Comparison of ENCODE assay signal across 9 cellular contexts in the genomic region with DNA sequence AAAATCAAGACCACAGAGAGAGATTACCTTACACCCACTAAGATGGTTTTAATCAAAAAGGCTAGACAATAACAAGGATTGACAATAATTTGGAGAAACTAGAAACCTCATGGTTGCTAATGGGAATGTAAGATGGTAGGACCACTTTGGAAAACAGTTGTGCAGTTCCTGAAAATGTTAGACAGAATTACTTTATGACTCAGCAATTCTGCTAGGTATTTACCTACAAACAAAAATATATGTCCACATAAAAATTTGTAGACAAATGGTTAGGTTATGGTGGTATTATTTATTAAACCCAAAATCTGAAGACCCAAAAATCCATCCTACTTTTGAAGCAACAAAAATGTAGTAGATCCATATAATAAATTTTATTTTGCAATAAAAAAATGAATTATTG.
"Had no signal": no experiment of that assay in that cellular context is flagged by ENCODE, and none has a peak within 500 bp of the region (broad histone marks: within the 10 kb centered on the region; RNA-seq: fewer than 3 reads in every experiment).

No MANE protein-coding gene starts in this region.

- DNase-seq: H9, HCEC 1CT, Karpas-422 had no signal

- FAIRE-seq: H1, H54 had no signal

- H3K27ac Mint-ChIP-seq: GM23338, H9, IgD-negative memory B cell had no signal

- H3K9me3 Mint-ChIP-seq: GM23338, H9 had no signal

- H3K4me1 Mint-ChIP-seq: GM23338, H9, IgD-negative memory B cell had no signal

- H3K27me3 Mint-ChIP-seq: IgD-negative memory B cell had no signal

- H3K4me3 Mint-ChIP-seq: GM23338, H9, IgD-negative memory B cell had no signal

- H3K4me3 ChIP-seq: GM23338 had no signal

- H3K27ac ChIP-seq: HL-60, KMS-11 had no signal

- ATAC-seq: GM23338 had no signal

- H3K36me3 Mint-ChIP-seq: IgD-negative memory B cell had no signal

- H3K4me2 ChIP-seq: GM23338, KMS-11 had no signal
